8 cellular contexts compared by ENCODE assay signal in the genomic region with DNA sequence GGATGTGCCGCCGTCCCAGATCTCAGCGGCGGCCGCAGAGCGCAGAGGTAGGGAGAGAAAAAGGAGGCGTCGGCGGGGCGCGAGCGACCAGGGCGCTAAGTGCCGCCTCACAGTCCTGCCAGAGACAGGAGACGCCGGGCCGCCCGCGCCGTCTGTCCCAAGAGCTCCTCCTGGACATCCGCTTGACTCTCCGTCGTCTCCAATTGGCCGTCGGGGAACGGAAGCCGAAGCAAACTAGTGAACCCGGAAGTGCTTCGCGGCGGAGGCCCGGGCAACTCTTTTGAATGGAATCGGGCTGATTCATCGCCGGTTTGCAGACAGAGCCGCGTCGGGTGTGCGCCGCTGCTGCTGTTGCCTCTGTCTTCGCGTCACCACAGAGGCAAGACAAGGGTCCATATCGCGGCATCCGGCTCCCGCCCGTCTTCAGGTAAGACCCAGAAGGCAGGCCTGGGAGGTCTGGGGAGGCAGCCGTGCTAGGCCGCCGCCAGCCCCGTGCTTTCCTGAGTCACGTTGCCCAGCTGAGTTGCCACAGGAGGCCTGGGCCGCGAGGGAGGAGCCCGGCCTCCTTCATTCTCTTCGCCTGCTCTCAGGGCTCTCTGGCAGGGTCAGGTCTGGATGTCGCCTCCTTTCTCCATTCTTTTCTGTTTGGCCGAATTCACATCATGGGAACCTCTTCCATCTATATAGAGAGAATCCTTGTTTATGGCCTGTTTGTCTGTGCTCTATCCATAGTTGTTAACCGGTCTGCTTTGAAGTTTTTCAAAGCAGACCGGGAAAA. TPM values are rescaled to one million over a fixed set of nuclear protein-coding genes. Genes with fewer than 3 reads are reported as not detected.
A peak's percentile ranks its signal among the peaks of the same experiment; 100 is the strongest.
DNase-seq lines count a peak whose midpoint lies in the region; ATAC-seq and TF ChIP-seq lines count a peak whose summit lies in the region.

A gene (plus strand): TSS at position 248 of the 778 bp plus-strand sequence. CDS start 10,401 bp downstream, outside the sequence.

- no peaks in the 10 kb centered on the region for H3K36me3 ChIP-seq in adipocyte (ENCODE audit: control insufficient read depth, insufficient read depth, low read length, severe bottlenecking)

- peaks cover 5% of the 10 kb centered on the region for H3K9me3 ChIP-seq in adipocyte (ENCODE audit: control insufficient read depth, low read length)

- peak; percentile 98 for ATAC-seq in HG02763 (IDR thresholded peaks at IDR 0.05; ENCODE audit: unreplicated experiment)

- H3K4me3 Mint-ChIP-seq in type B pancreatic cell, result peak within 1 kb of the TSS; percentile 95

- peaks cover 5% of the 10 kb centered on the region for H3K9me3 Mint-ChIP-seq in type B pancreatic cell

- peak; percentile 96 for DNase-seq in GM12865 (ENCODE audit: low read depth)
- DNase-seq in NCI-H1417 treated with DMSO at 0.1 percent for 48 hours (lab: John Stamatoyannopoulos, UW), result peak; percentile 9
- peak; percentile 79 for DNase-seq in T follicular helper cell (ENCODE audit: low read depth)
- DNase-seq in adipocyte (ENCODE audit: low read depth), result peak; percentile 98
- DNase-seq in cardiac septum (ENCODE audit: low spot score), result peak; percentile 98
- DNase-seq in pons (ENCODE audit: low spot score), result peak; percentile 92
- peak; percentile 85 for DNase-seq in type B pancreatic cell (ENCODE audit: extremely low spot score, unreplicated experiment)

- H3K4me3 ChIP-seq in GM12865 (ENCODE audit: low read depth, low read length), result peak within 1 kb of the TSS; percentile 92
- H3K4me3 ChIP-seq in adipocyte (ENCODE audit: low read length), result peak within 1 kb of the TSS; percentile 95

- H3K36me3 Mint-ChIP-seq in type B pancreatic cell, result peaks cover 3% of the 10 kb centered on the region

- H3K4me1 Mint-ChIP-seq in type B pancreatic cell (ENCODE audit: unreplicated experiment), result peaks cover 11% of the 10 kb centered on the region

- H3K27ac Mint-ChIP-seq in type B pancreatic cell, result peak within 1 kb of the TSS; percentile 96

- intact Hi-C loops in cardiac septum (cut with DNase I), result loop anchor here (5.0 kb wide), 1 partner anchor 146 kb away; a partner anchor contains a TSS

- H3K9ac ChIP-seq in adipocyte (ENCODE audit: low read length), result peak within 1 kb of the TSS; percentile 94

- H3K27me3 Mint-ChIP-seq in type B pancreatic cell, result no peaks in the 10 kb centered on the region

- H3K27me3 ChIP-seq in adipocyte (replicated peaks; ENCODE audit: control insufficient read depth, insufficient read depth, low read length), result no peaks in the 10 kb centered on the region

- H3K4me1 ChIP-seq in adipocyte (ENCODE audit: control insufficient read depth, insufficient read depth, low read length), result peaks cover 22% of the 10 kb centered on the region

- TF ChIP-seq CTCF in GM12865 (IDR thresholded peaks at IDR 0.05; ENCODE audit: insufficient read depth, low read depth, low read length, missing control alignments) (no peak), type B pancreatic cell (conservative IDR thresholded peaks at IDR 0.05) (no peak)

RNA-seq across cellular contexts. Expression of the gene that starts here (rescaled TPM):
- total RNA-seq in cardiac septum, result 46.0 TPM
- total RNA-seq in type B pancreatic cell (ENCODE audit: low replicate concordance), result 46.5 and 52.5 TPM in 2 replicates

Comparison
In these comparisons a context has a peak if more than half of its experiments do, and no peak if none do; other contexts are left out.
1. Peak in every context shown above with its lines: DNase-seq, ATAC-seq and H3K4me3 ChIP-seq.
2. DNase-seq: peak in every context shown above with its lines; median percentile 98 in adipocyte; 98 in cardiac septum; 96 in GM12865; 92 in pons; 85 in type B pancreatic cell; 79 in T follicular helper cell; 9 in NCI-H1417 treated with DMSO at 0.1 percent for 48 hours.